Comparison of ENCODE assay signal across 8 cellular contexts in genomic region chr13:48094781-48095502, GRCh38.
DNase-seq lines count a peak whose midpoint lies in the region; ATAC-seq lines count a peak whose summit lies in the region.

Gene MED4 (minus strand): TSS chr13:48095104. CDS start chr13:48095078, 26 bp downstream.

- ATAC-seq in GM19035 (IDR thresholded peaks at IDR 0.05; ENCODE audit: unreplicated experiment) (peak; percentile 96), HG03354 (IDR thresholded peaks at IDR 0.05; ENCODE audit: poor library complexity, severe bottlenecking, unreplicated experiment) (peak; percentile 93)
- ATAC-seq in activated CD4-positive, CD25-positive, alpha-beta regulatory T cell treated with anti-CD3 and anti-CD28 coated beads, Interleukin-2, amount 50 U/mL, for 24 hours = peak; percentile 93 to 94

- DNase-seq in Ammon's horn (ENCODE audit: low spot score) = peak; percentile 94
- peak; percentile 74 to 92 for DNase-seq in NCI-H446 (lab: John Stamatoyannopoulos, UW)
- peak; percentile 93 for DNase-seq in cerebellar cortex (ENCODE audit: low spot score)
- peak; percentile 98 for DNase-seq in islet precursor cell
- peak; percentile 94 to 98 (median 95) for DNase-seq in stimulated activated CD4-positive, alpha-beta T cell treated with anti-CD3 and anti-CD28 coated beads, Interleukin-12 subunit alpha, Interleukin-12 subunit beta, amount 100 ng/mL, for 48 hours (ENCODE audit: low read depth in 2 of 3, low spot score in 1 of 3)

Comparison
In these comparisons a context has a peak if more than half of its experiments do, and no peak if none do; other contexts are left out.
1. Peak in every context shown above with its lines: DNase-seq and ATAC-seq.